8 cellular contexts compared by ENCODE assay signal in the genomic region with DNA sequence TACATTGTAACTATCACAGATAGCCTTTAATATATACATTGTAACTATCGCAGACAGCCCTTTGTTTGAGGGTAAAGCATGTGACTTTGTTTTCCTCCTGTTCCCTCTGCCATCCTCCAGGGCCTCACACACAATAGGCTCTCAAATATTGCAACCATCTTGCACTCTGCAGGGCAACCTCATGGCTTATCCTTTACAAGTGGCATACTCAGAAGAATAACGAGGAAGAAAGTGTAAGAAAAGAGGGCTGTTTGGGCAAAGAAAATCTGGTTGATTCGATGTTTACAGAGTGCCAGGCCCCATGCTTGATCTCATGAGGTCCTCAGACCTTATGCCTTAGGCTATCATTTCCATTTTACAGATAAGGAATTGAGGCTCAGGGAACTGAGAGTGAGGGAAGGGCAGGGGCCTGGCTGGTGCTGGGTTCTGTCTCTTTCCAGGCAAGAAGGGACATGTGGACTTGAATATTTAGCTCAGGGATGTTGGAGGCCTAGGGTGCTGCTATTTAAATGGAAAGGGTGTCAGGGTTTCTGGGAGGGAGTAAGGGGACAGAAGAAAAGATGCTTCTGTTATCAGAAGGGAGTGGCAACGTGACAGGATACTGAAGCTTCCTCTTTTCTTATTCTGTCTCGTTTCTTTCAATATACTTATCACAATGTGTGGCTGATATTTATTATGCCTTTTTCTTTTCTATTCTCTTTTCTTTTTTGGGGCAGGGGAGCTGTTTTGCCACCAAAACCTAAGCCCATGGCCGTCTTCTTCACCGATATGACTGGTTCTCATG. TPM values are rescaled to one million over a fixed set of nuclear protein-coding genes. Genes with fewer than 3 reads are reported as not detected.
DNase-seq lines count a peak whose midpoint lies in the region; ATAC-seq and TF ChIP-seq lines count a peak whose summit lies in the region.

No MANE protein-coding gene starts in this region.

- H3K27ac ChIP-seq in naive thymus-derived CD4-positive, alpha-beta T cell (ENCODE audit: low read depth, low read length), result peak overlapping the region; percentile 88

- no peak for ATAC-seq in naive thymus-derived CD4-positive, alpha-beta T cell
- no peak for ATAC-seq in GM18519 (IDR thresholded peaks at IDR 0.05; ENCODE audit: low FRiP score, unreplicated experiment)

- CTCF ChIA-PET in MCF 10A (lab: Yijun Ruan, JAX), result interaction anchor here (0.6 to 1.8 kb wide), 6 partner anchors 9 to 372 kb away, joined by 3 to 13 read pairs (median 4); no protein-coding TSS in a partner anchor
- CTCF ChIA-PET in naive thymus-derived CD4-positive, alpha-beta T cell (lab: Charles Lee), result interaction anchor here (1.0 to 1.8 kb wide), 2 partner anchors 8 to 39 kb away, joined by 4 to 5 read pairs; no protein-coding TSS in a partner anchor

- H3K4me3 Mint-ChIP-seq in MCF 10A (ENCODE audit: unreplicated experiment), result peak overlapping the region; percentile 90
- H3K4me3 Mint-ChIP-seq in naive thymus-derived CD4-positive, alpha-beta T cell, result peak overlapping the region; percentile 90 to 100 (median 97)

- H3K4me3 ChIP-seq in naive thymus-derived CD4-positive, alpha-beta T cell (ENCODE audit: low read length), result peak overlapping the region; percentile 76

- H3K4me1 ChIP-seq in naive thymus-derived CD4-positive, alpha-beta T cell (ENCODE audit: control insufficient read depth in 2 of 2, insufficient read depth in 2 of 2, low read length in 2 of 2), result peaks cover 9 to 13% of the 10 kb centered on the region in 2 donors

- intact Hi-C loops in MCF 10A (cut with micrococcal nuclease), result no loop called here
- intact Hi-C loops in naive thymus-derived CD4-positive, alpha-beta T cell (cut with micrococcal nuclease), result no loop called here

- POLR2A ChIA-PET in MCF 10A (lab: Yijun Ruan, JAX), result interaction anchor here (0.6 to 2.0 kb wide), 15 partner anchors 9 to 165 kb away, joined by 3 to 30 read pairs (median 5); a partner anchor contains a TSS
- POLR2A ChIA-PET in naive thymus-derived CD4-positive, alpha-beta T cell (lab: Charles Lee), result interaction anchor here (0.6 to 1.4 kb wide), 5 partner anchors 13 to 1218 kb away, joined by 3 to 5 read pairs (median 3); a partner anchor contains a TSS

- peaks cover 0 to 4% of the 10 kb centered on the region in 2 donors for H3K27me3 ChIP-seq in naive thymus-derived CD4-positive, alpha-beta T cell (ENCODE audit: control insufficient read depth in 2 of 2, insufficient read depth in 2 of 2, low read length in 2 of 2)

- peaks cover 0 to 9% (median 0%) of the 10 kb centered on the region in 3 experiments for H3K36me3 ChIP-seq in naive thymus-derived CD4-positive, alpha-beta T cell (ENCODE audit: control insufficient read depth in 2 of 3, insufficient read depth in 3 of 3, low read length in 3 of 3)

- H3K9me3 ChIP-seq in naive thymus-derived CD4-positive, alpha-beta T cell (ENCODE audit: control insufficient read depth in 2 of 3, low read length in 3 of 3), result no peaks in the 10 kb centered on the region

- no TSS peak for BruUV-seq in MCF 10A (replicated peaks; lab: Mats Ljungman, UMichigan)

- peaks cover 24% of the 10 kb centered on the region for H3K4me1 Mint-ChIP-seq in MCF 10A (ENCODE audit: insufficient read depth, unreplicated experiment)
- peaks cover 30 to 47% (median 37%) of the 10 kb centered on the region in 7 donors for H3K4me1 Mint-ChIP-seq in naive thymus-derived CD4-positive, alpha-beta T cell

- no peak for TF ChIP-seq CTCF in MCF 10A (IDR thresholded peaks at IDR 0.05; ENCODE audit: unreplicated experiment)

- DNase-seq in CD1c-positive myeloid dendritic cell (ENCODE audit: extremely low spot score) (peak; percentile 10), Kasumi-1 (lab: John Stamatoyannopoulos, UW) (peak; percentile 52 to 67), MCF 10A (ENCODE audit: unreplicated experiment) (no peak), HCEC 1CT (no peak), DMS114 treated with DMSO at 0.1 percent for 48 hours (lab: John Stamatoyannopoulos, UW; ENCODE audit: unreplicated experiment) (no peak), NCI-H226 (no peak)
- no peak for DNase-seq in naive thymus-derived CD4-positive, alpha-beta T cell

- peaks cover 13% of the 10 kb centered on the region for H3K36me3 Mint-ChIP-seq in MCF 10A (ENCODE audit: insufficient read depth, unreplicated experiment)
- H3K36me3 Mint-ChIP-seq in naive thymus-derived CD4-positive, alpha-beta T cell, result peaks cover 0 to 4% (median 3%) of the 10 kb centered on the region in 5 donors

- peak overlapping the region; percentile 92 for H3K27ac Mint-ChIP-seq in MCF 10A (ENCODE audit: low read depth, unreplicated experiment)
- peak overlapping the region; percentile 86 to 97 (median 94) for H3K27ac Mint-ChIP-seq in naive thymus-derived CD4-positive, alpha-beta T cell

- H3K27me3 Mint-ChIP-seq in MCF 10A (ENCODE audit: insufficient read depth, unreplicated experiment), result no peaks in the 10 kb centered on the region
- H3K27me3 Mint-ChIP-seq in naive thymus-derived CD4-positive, alpha-beta T cell, result peaks cover 0 to 6% (median 4%) of the 10 kb centered on the region in 5 donors

- no peaks in the 10 kb centered on the region for H3K9me3 Mint-ChIP-seq in MCF 10A (ENCODE audit: unreplicated experiment)
- peaks cover 0 to 1% (median 0%) of the 10 kb centered on the region in 11 donors for H3K9me3 Mint-ChIP-seq in naive thymus-derived CD4-positive, alpha-beta T cell

RNA-seq across cellular contexts. Expression of a gene that starts 1.1 kb away (rescaled TPM):
- 26.1 and 29.5 TPM in 2 replicates for total RNA-seq in MCF 10A (2022)
- total RNA-seq in naive thymus-derived CD4-positive, alpha-beta T cell, result 10 to 100 TPM; 25.9 to 47.1 (median 34.0) TPM
- 10 to 100 TPM; 61.7 to 62.3 TPM for polyA plus RNA-seq in naive thymus-derived CD4-positive, alpha-beta T cell

RNA-seq across cellular contexts. Expression of a gene that starts 30.6 kb away (rescaled TPM):
- 4.1 and 4.2 TPM in 2 replicates for total RNA-seq in MCF 10A (2022)
- under 1 TPM in 2 of 5 experiments, not detected in 3; 0.19 to 0.29 TPM for total RNA-seq in naive thymus-derived CD4-positive, alpha-beta T cell
- not detected for polyA plus RNA-seq in naive thymus-derived CD4-positive, alpha-beta T cell

Comparison
In these comparisons a context has a peak if more than half of its experiments do, and no peak if none do; other contexts are left out.
1. DNase-seq: peak in CD1c-positive myeloid dendritic cell (single experiment) and Kasumi-1 (2 of 2); none in MCF 10A (single experiment), naive thymus-derived CD4-positive, alpha-beta T cell (0 of 9), HCEC 1CT (single experiment), DMS114 treated with DMSO at 0.1 percent for 48 hours (single experiment) and NCI-H226 (single experiment).